Comparison of ENCODE assay signal across 12 cellular contexts in genomic region chr16:84604477-84605013, GRCh38. TPM values are rescaled to one million over a fixed set of nuclear protein-coding genes. Genes with fewer than 3 reads are reported as not detected.
DNase-seq lines count a peak whose midpoint lies in the region; TF ChIP-seq lines count a peak whose summit lies in the region.
"Had no signal": no experiment of that assay in that cellular context is flagged by ENCODE, and none has a peak within 500 bp of the region (broad histone marks: within the 10 kb centered on the region; RNA-seq: fewer than 3 reads in every experiment).

No MANE protein-coding gene starts in this region.

- TF ChIP-seq CTCF in OCI-LY7 (conservative IDR thresholded peaks at IDR 0.05; ENCODE audit: low read length) (no peak), sigmoid colon (IDR thresholded peaks at IDR 0.05) (no peak)

- H3K4me3 Mint-ChIP-seq in T-helper 2 cell treated with Interferon-gamma antibody and Interleukin-4, amounts not matched to agents 5 μg/mL and 100 μg/mL, for 36 hours = peak overlapping the region; percentile 65

- H3K27me3 ChIP-seq in ectodermal cell (ENCODE audit: control insufficient read depth, insufficient read depth, low read length, poor library complexity, severe bottlenecking) (no peaks in the 10 kb centered on the region), sigmoid colon (no peaks in the 10 kb centered on the region)

- H3K27me3 Mint-ChIP-seq in T-helper 2 cell treated with Interferon-gamma antibody and Interleukin-4, amounts not matched to agents 5 μg/mL and 100 μg/mL, for 36 hours (ENCODE audit: low read depth) = no peaks in the 10 kb centered on the region

- H3K9me3 ChIP-seq in OCI-LY7 (ENCODE audit: low read length) (no peaks in the 10 kb centered on the region; the same call in 1 of the 2 replicates), ectodermal cell (ENCODE audit: control insufficient read depth, low read length) (no peaks in the 10 kb centered on the region), sigmoid colon (no peaks in the 10 kb centered on the region)

- H3K4me1 ChIP-seq in OCI-LY7 (ENCODE audit: insufficient read depth, low read length, poor library complexity, severe bottlenecking) = peaks cover 96% of the 10 kb centered on the region
- H3K4me1 ChIP-seq in ectodermal cell (ENCODE audit: control insufficient read depth, insufficient read depth, low read length) = peaks cover 47% of the 10 kb centered on the region
- peaks cover 0 to 64% (median 44%) of the 10 kb centered on the region in 4 donors for H3K4me1 ChIP-seq in sigmoid colon

- peaks cover 92% of the 10 kb centered on the region for H3K79me2 ChIP-seq in OCI-LY7 (ENCODE audit: insufficient read depth, low read depth, low read length)

- BruUV-seq in OCI-LY7 (replicated peaks; lab: Mats Ljungman, UMichigan) = no TSS peak

- no peak overlapping the region for H3K4me3 ChIP-seq in OCI-LY7 (ENCODE audit: low read depth, low read length, poor library complexity, severe bottlenecking)
- no peak overlapping the region for H3K4me3 ChIP-seq in ectodermal cell (ENCODE audit: insufficient read depth, low read depth, low read length)
- no peak overlapping the region for H3K4me3 ChIP-seq in sigmoid colon
- H3K4me3 ChIP-seq: PC-9 had no signal

- H3K27ac Mint-ChIP-seq in T-helper 2 cell treated with Interferon-gamma antibody and Interleukin-4, amounts not matched to agents 5 μg/mL and 100 μg/mL, for 36 hours = peak overlapping the region; percentile 90

- CTCF ChIA-PET in OCI-LY7 (lab: Charles Lee; ENCODE audit: unreplicated experiment) = interaction anchor here (1.1 kb wide), 1 partner anchor 328 kb away, joined by 4 read pairs; no protein-coding TSS in a partner anchor

- 27 to 31% methylated on average over 9 of the region's 9 CpGs for WGBS in ectodermal cell, 2 experiments
- WGBS in sigmoid colon, 2 donors = 82 to 86% methylated on average over 9 of the region's 9 CpGs

- H3K27ac ChIP-seq in OCI-LY7 (ENCODE audit: low read depth, low read length, poor library complexity, severe bottlenecking) = peak overlapping the region; percentile 3
- peak overlapping the region; percentile 26 for H3K27ac ChIP-seq in ectodermal cell (ENCODE audit: insufficient read depth, low read depth, low read length, poor library complexity, severe bottlenecking)
- peak overlapping the region in 3 of 4 donors; percentile 76 to 88 (median 77) for H3K27ac ChIP-seq in sigmoid colon
- H3K27ac ChIP-seq: PC-9 had no signal

- H4K20me1 ChIP-seq in OCI-LY7 (ENCODE audit: insufficient read depth, low read length) = peaks cover 13% of the 10 kb centered on the region; the same call in 1 of the 2 replicates

- H3K4me2 ChIP-seq in OCI-LY7 (ENCODE audit: low read length) = peak overlapping the region; percentile 66
- H3K4me2 ChIP-seq: PC-9 had no signal

- intact Hi-C loops in OCI-LY7 (cut with micrococcal nuclease; ENCODE audit: unreplicated experiment) = no loop called here
- intact Hi-C loops in sigmoid colon (cut with DNase I) = no loop called here

- no peak for DNase-seq in T-helper 2 cell treated with Interferon-gamma antibody and Interleukin-4, amounts not matched to agents 5 μg/mL and 100 μg/mL, for 36 hours (ENCODE audit: low spot score)
- DNase-seq in T-helper 2 cell (no peak), OCI-LY7 (ENCODE audit: low spot score) (no peak), sigmoid colon (no peak), T1000 (lab: John Stamatoyannopoulos, UW) (no peak), iPS-NIHi11 (ENCODE audit: low spot score) (no peak), HuH-7 (ENCODE audit: low spot score) (no peak)
- DNase-seq: activated gamma-delta T cell; effector CD4-positive, alpha-beta T cell; NCI-H2081 treated with DMSO at 0.1 percent for 48 hours; PC-9 had no signal

- TF ChIP-seq EP300 in sigmoid colon (IDR thresholded peaks at IDR 0.05) = no peak

- H3K9me2 ChIP-seq in OCI-LY7 (ENCODE audit: insufficient read depth, low read length) = no peaks in the 10 kb centered on the region

- POLR2A ChIA-PET in OCI-LY7 (lab: Charles Lee) = interaction anchor here (0.6 to 1.6 kb wide), 2 partner anchors 97 to 124 kb away, joined by 4 to 8 read pairs; no protein-coding TSS in a partner anchor

- H2AFZ ChIP-seq in OCI-LY7 (ENCODE audit: low read length) = no peak overlapping the region
- H2AFZ ChIP-seq: PC-9 had no signal

- TF ChIP-seq POLR2A in sigmoid colon (IDR thresholded peaks at IDR 0.05) = no peak

- H3K36me3 Mint-ChIP-seq in T-helper 2 cell treated with Interferon-gamma antibody and Interleukin-4, amounts not matched to agents 5 μg/mL and 100 μg/mL, for 36 hours (ENCODE audit: low read depth) = peaks cover 79% of the 10 kb centered on the region

- H3K4me1 Mint-ChIP-seq in T-helper 2 cell treated with Interferon-gamma antibody and Interleukin-4, amounts not matched to agents 5 μg/mL and 100 μg/mL, for 36 hours (ENCODE audit: low read depth) = peaks cover 81% of the 10 kb centered on the region

- H3K9me3 Mint-ChIP-seq in T-helper 2 cell treated with Interferon-gamma antibody and Interleukin-4, amounts not matched to agents 5 μg/mL and 100 μg/mL, for 36 hours = no peaks in the 10 kb centered on the region

- peaks cover 58% of the 10 kb centered on the region for H3K36me3 ChIP-seq in OCI-LY7 (ENCODE audit: insufficient read depth, low read length)
- peaks cover 21% of the 10 kb centered on the region for H3K36me3 ChIP-seq in ectodermal cell (ENCODE audit: control insufficient read depth, insufficient read depth, low read length)
- H3K36me3 ChIP-seq in sigmoid colon = no peaks in the 10 kb centered on the region

RNA-seq across cellular contexts. Expression of gene COTL1, which starts 13.3 kb away (rescaled TPM):
- 119 and 125 TPM in 2 replicates for total RNA-seq in OCI-LY7 (2014; rRNA removed; shearing (Covaris generic))
- total RNA-seq in OCI-LY7 (2022) (214 and 232 TPM in 2 replicates), sigmoid colon (10 to 100 TPM; 34.6 to 48.6 (median 37.8) TPM)
- 228 TPM for polyA plus RNA-seq in ectodermal cell (2013, experiment 1 of 4)
- polyA plus RNA-seq in ectodermal cell (2013, experiment 2 of 4) = 192 TPM
- 157 TPM for polyA plus RNA-seq in ectodermal cell (2013, experiment 3 of 4)
- polyA plus RNA-seq in ectodermal cell (2013, experiment 4 of 4) = 160 TPM
- 100 to 1,000 TPM in 1 of 3 donors, 10 to 100 TPM in 2; 60.1 to 160 (median 96.6) TPM for polyA plus RNA-seq in sigmoid colon

RNA-seq across cellular contexts. Expression of gene KLHL36, which starts 43.8 kb away (rescaled TPM):
- 50.1 and 58.9 TPM in 2 replicates for total RNA-seq in OCI-LY7 (2014; rRNA removed; shearing (Covaris generic))
- total RNA-seq in OCI-LY7 (2022) = 66.1 and 69.0 TPM in 2 replicates
- polyA plus RNA-seq in ectodermal cell (2013, experiment 1 of 4) = 15.5 TPM
- 14.2 TPM for polyA plus RNA-seq in ectodermal cell (2013, experiment 2 of 4)
- 13.1 TPM for polyA plus RNA-seq in ectodermal cell (2013, experiment 3 of 4)
- polyA plus RNA-seq in ectodermal cell (2013, experiment 4 of 4) = 13.5 TPM
- 10 to 100 TPM; 40.0 to 45.9 (median 43.3) TPM for total RNA-seq in sigmoid colon
- 10 to 100 TPM; 14.4 to 30.6 (median 15.0) TPM for polyA plus RNA-seq in sigmoid colon

Comparison
In these comparisons a context has a peak if more than half of its experiments do, and no peak if none do; other contexts are left out.
1. H3K27ac ChIP-seq: peak in every context shown above with its lines; median percentile 77 in sigmoid colon; 26 in ectodermal cell; 3 in OCI-LY7.